In genomic region chr18:67140495-67140894, GRCh38 we compare ENCODE assay signal across 6 cellular contexts.
"Had no signal": no experiment of that assay in that cellular context is flagged by ENCODE, and none has a peak within 500 bp of the region (broad histone marks: within the 10 kb centered on the region; RNA-seq: fewer than 3 reads in every experiment).

No MANE protein-coding gene starts in this region.

- H3K27ac ChIP-seq: HL-60 had no signal

- DNase-seq: IMR-90, KBM-7, KG1 had no signal

- FAIRE-seq: HTR-8/SVneo, K562 had no signal

- H3K4me3 ChIP-seq: K562 had no signal

- ATAC-seq: K562 had no signal
